In the genomic region with DNA sequence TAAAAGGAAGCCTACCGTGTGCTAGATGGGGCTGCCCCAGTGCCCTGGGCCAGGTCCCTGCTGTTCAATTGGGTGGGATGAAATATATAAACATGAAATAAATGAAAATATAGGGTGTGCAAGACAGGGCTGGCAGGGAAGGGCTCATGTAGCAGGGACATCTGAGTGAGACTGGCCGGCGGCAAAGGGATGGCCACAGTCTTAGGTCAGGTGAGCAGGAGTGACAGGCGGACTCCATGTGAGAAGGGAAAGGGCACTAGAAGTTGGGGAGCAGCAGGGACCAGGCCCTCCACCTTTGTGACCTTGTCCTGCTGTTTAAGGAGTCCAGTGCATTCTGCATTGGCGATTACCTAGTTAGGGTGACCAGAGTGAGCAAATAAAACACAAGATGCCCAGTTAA, we compare ENCODE assay signal across 20 cellular contexts.
"Had no signal": no experiment of that assay in that cellular context is flagged by ENCODE, and none has a peak within 500 bp of the region (broad histone marks: within the 10 kb centered on the region; RNA-seq: fewer than 3 reads in every experiment).

No MANE protein-coding gene starts in this region.

- DNase-seq: cortex of kidney; mucosa of descending colon; naive B cell; psoas muscle; stimulated activated CD4-positive, alpha-beta T cell treated with anti-CD3 and anti-CD28 coated beads, Interleukin-15, amount 100 ng/mL, for 24 hours; stimulated activated CD4-positive, alpha-beta T cell treated with anti-CD3 and anti-CD28 coated beads, Interleukin-2, amount 100 ng/mL, for 48 hours; stimulated activated naive B cell treated with anti-CD40 and anti-IgM and Interleukin-4, amounts not matched to agents 10 μg/mL and 1 μg/mL and 100 μg/mL, for 72 hours; upper lobe of right lung; uterus had no signal

- H3K36me3 Mint-ChIP-seq: memory B cell; mesothelial cell of epicardium; naive B cell; natural killer cell treated with Interleukin-12 subunit alpha and Interleukin-12 subunit beta and Interleukin-15 and Interleukin-18, amount 100 ng/mL, for 72 hours; stimulated activated naive B cell treated with anti-CD40 and anti-IgM and Interleukin-4, amounts not matched to agents 10 μg/mL and 1 μg/mL and 100 μg/mL, for 72 hours had no signal

- H3K9me3 ChIP-seq: mucosa of descending colon, psoas muscle, thoracic aorta, tibial nerve, upper lobe of right lung, uterus had no signal

- H3K27ac ChIP-seq: psoas muscle, tibial nerve, upper lobe of right lung, uterus had no signal

- FAIRE-seq: frontal cortex, keratinocyte had no signal

- ATAC-seq: psoas muscle had no signal

- H3K4me1 Mint-ChIP-seq: memory B cell; naive B cell; stimulated activated naive B cell treated with anti-CD40 and anti-IgM and Interleukin-4, amounts not matched to agents 10 μg/mL and 1 μg/mL and 100 μg/mL, for 72 hours had no signal

- H3K9me3 Mint-ChIP-seq: memory B cell; mesothelial cell of epicardium; natural killer cell treated with Interleukin-12 subunit alpha and Interleukin-12 subunit beta and Interleukin-15 and Interleukin-18, amount 100 ng/mL, for 72 hours; stimulated activated naive B cell treated with anti-CD40 and anti-IgM and Interleukin-4, amounts not matched to agents 10 μg/mL and 1 μg/mL and 100 μg/mL, for 72 hours; stimulated activated naive CD8-positive, alpha-beta T cell treated with anti-CD3 and anti-CD28 coated beads, Interleukin-15, Interleukin-2, amounts not matched to agents 100 ng/mL and 50 ng/mL, for 24 hours had no signal

- H3K4me1 ChIP-seq: psoas muscle, upper lobe of right lung, uterus had no signal

- H3K27me3 Mint-ChIP-seq: natural killer cell treated with Interleukin-12 subunit alpha and Interleukin-12 subunit beta and Interleukin-15 and Interleukin-18, amount 100 ng/mL, for 72 hours; stimulated activated naive B cell treated with anti-CD40 and anti-IgM and Interleukin-4, amounts not matched to agents 10 μg/mL and 1 μg/mL and 100 μg/mL, for 72 hours had no signal

- H3K27ac Mint-ChIP-seq: memory B cell; mesothelial cell of epicardium; naive B cell; natural killer cell treated with Interleukin-12 subunit alpha and Interleukin-12 subunit beta and Interleukin-15 and Interleukin-18, amount 100 ng/mL, for 72 hours; stimulated activated naive B cell treated with anti-CD40 and anti-IgM and Interleukin-4, amounts not matched to agents 10 μg/mL and 1 μg/mL and 100 μg/mL, for 72 hours; stimulated activated naive CD8-positive, alpha-beta T cell treated with anti-CD3 and anti-CD28 coated beads, Interleukin-15, Interleukin-2, amounts not matched to agents 100 ng/mL and 50 ng/mL, for 24 hours had no signal

- H3K36me3 ChIP-seq: thoracic aorta, tibial nerve, upper lobe of right lung, uterus had no signal

- H3K4me3 ChIP-seq: lung, mucosa of descending colon, psoas muscle, skin epidermis, thoracic aorta, tibial nerve, upper lobe of right lung, uterus had no signal

- H3K4me3 Mint-ChIP-seq: memory B cell; mesothelial cell of epicardium; naive B cell; natural killer cell treated with Interleukin-12 subunit alpha and Interleukin-12 subunit beta and Interleukin-15 and Interleukin-18, amount 100 ng/mL, for 72 hours; neural crest cell; stimulated activated naive B cell treated with anti-CD40 and anti-IgM and Interleukin-4, amounts not matched to agents 10 μg/mL and 1 μg/mL and 100 μg/mL, for 72 hours; stimulated activated naive CD8-positive, alpha-beta T cell treated with anti-CD3 and anti-CD28 coated beads, Interleukin-15, Interleukin-2, amounts not matched to agents 100 ng/mL and 50 ng/mL, for 24 hours had no signal

- H3K27me3 ChIP-seq: tibial nerve, upper lobe of right lung, uterus had no signal
